Comparison of ENCODE assay signal across 16 cellular contexts in genomic region chr5:147055850-147056523, GRCh38.
DNase-seq lines count a peak whose midpoint lies in the region; FAIRE-seq and TF ChIP-seq lines count a peak whose summit lies in the region.
"Had no signal": no experiment of that assay in that cellular context is flagged by ENCODE, and none has a peak within 500 bp of the region (broad histone marks: within the 10 kb centered on the region; RNA-seq: fewer than 3 reads in every experiment).

No MANE protein-coding gene starts in this region.

- H3K27me3 ChIP-seq in astrocyte (ENCODE audit: insufficient read depth, low read length) (no peaks in the 10 kb centered on the region), smooth muscle cell (ENCODE audit: low read depth) (no peaks in the 10 kb centered on the region)
- H3K27me3 ChIP-seq: left lung, spleen had no signal

- no peaks in the 10 kb centered on the region for H3K9me3 Mint-ChIP-seq in astrocyte (ENCODE audit: unreplicated experiment)
- H3K9me3 Mint-ChIP-seq: central memory CD8-positive, alpha-beta T cell had no signal

- no peaks in the 10 kb centered on the region for H3F3A ChIP-seq in smooth muscle cell (ENCODE audit: low read depth)

- H3K36me3 Mint-ChIP-seq in astrocyte (ENCODE audit: low read depth, unreplicated experiment), result no peaks in the 10 kb centered on the region

- H3K4me3 ChIP-seq in astrocyte (ENCODE audit: insufficient read depth, low read depth, low read length) (no peak overlapping the region), smooth muscle cell (no peak overlapping the region)
- H3K4me3 ChIP-seq: left lung, spleen, tibial artery had no signal

- H3K27ac ChIP-seq in astrocyte (ENCODE audit: low read depth, low read length) (no peak overlapping the region), smooth muscle cell (ENCODE audit: low read depth) (no peak overlapping the region)
- H3K27ac ChIP-seq: left lung, RWPE1, spleen, tibial artery, VCaP had no signal

- H3K4me1 Mint-ChIP-seq in astrocyte (ENCODE audit: low read depth, unreplicated experiment), result peaks cover 15% of the 10 kb centered on the region
- H3K4me1 Mint-ChIP-seq: central memory CD8-positive, alpha-beta T cell had no signal

- H3K4me3 Mint-ChIP-seq in astrocyte (ENCODE audit: unreplicated experiment), result no peak overlapping the region
- H3K4me3 Mint-ChIP-seq: central memory CD8-positive, alpha-beta T cell had no signal

- H3K9me3 ChIP-seq in astrocyte (ENCODE audit: insufficient read depth, low read depth, low read length) (no peaks in the 10 kb centered on the region), smooth muscle cell (replicated peaks; ENCODE audit: low read depth) (no peaks in the 10 kb centered on the region)
- H3K9me3 ChIP-seq: left lung, spleen, tibial artery had no signal

- H3K4me2 ChIP-seq in astrocyte (ENCODE audit: low read length) (peak overlapping the region; percentile 46), smooth muscle cell (peak overlapping the region; percentile 47)

- peak; percentile 32 for DNase-seq in NCI-H2227 treated with DMSO at 0.1 percent for 48 hours (lab: John Stamatoyannopoulos, UW)
- peak; percentile 7 for DNase-seq in astrocyte (ENCODE audit: low read depth)
- DNase-seq in left kidney (ENCODE audit: low read depth, low spot score), result peak; percentile 24
- DNase-seq in smooth muscle cell (lab: John Stamatoyannopoulos, UW; ENCODE audit: unreplicated experiment), result no peak
- DNase-seq in RCC 7860 (ENCODE audit: low spot score), result no peak
- no peak for DNase-seq in NCI-H2107 treated with DMSO at 0.1 percent for 48 hours (lab: John Stamatoyannopoulos, UW; ENCODE audit: unreplicated experiment)
- no peak for DNase-seq in NCI-H1417 treated with DMSO at 0.1 percent for 48 hours (lab: John Stamatoyannopoulos, UW)
- DNase-seq: AML-193, left lung, spleen, tibial artery had no signal

- H3K9ac ChIP-seq in astrocyte (ENCODE audit: low read length) (no peak overlapping the region), smooth muscle cell (ENCODE audit: low read depth) (no peak overlapping the region)

- no peaks in the 10 kb centered on the region for H4K20me1 ChIP-seq in astrocyte (ENCODE audit: insufficient read depth, low read length)
- no peaks in the 10 kb centered on the region for H4K20me1 ChIP-seq in smooth muscle cell (ENCODE audit: low read depth)

- no peaks in the 10 kb centered on the region for H3K79me2 ChIP-seq in astrocyte (ENCODE audit: insufficient read depth, low read length)
- no peaks in the 10 kb centered on the region for H3K79me2 ChIP-seq in smooth muscle cell (ENCODE audit: low read depth)

- FAIRE-seq in astrocyte (lab: Jason Lieb, UNC) (no peak), RCC 7860 (lab: Jason Lieb, UNC) (no peak)
- FAIRE-seq: endometrium had no signal

- TF ChIP-seq CTCF in astrocyte (IDR thresholded peaks at IDR 0.05; ENCODE audit: insufficient read depth, low read depth, low read length), result no peak
- no peak for TF ChIP-seq CTCF in smooth muscle cell (IDR thresholded peaks at IDR 0.05; ENCODE audit: borderline replicate concordance, insufficient read depth, poor library complexity, severe bottlenecking)

- WGBS in smooth muscle cell (ENCODE audit: low lambda C conversion rate), result 54% methylated on average over 8 of the region's 8 CpGs

- no peaks in the 10 kb centered on the region for H3K36me3 ChIP-seq in astrocyte (ENCODE audit: insufficient read depth, low read length)
- H3K36me3 ChIP-seq in smooth muscle cell (ENCODE audit: low read depth), result no peaks in the 10 kb centered on the region
- H3K36me3 ChIP-seq: left lung, spleen, tibial artery had no signal

- no peak overlapping the region for H3K27ac Mint-ChIP-seq in astrocyte (ENCODE audit: unreplicated experiment)
- H3K27ac Mint-ChIP-seq: progenitor cell of endocrine pancreas had no signal

- H3K27me3 Mint-ChIP-seq in astrocyte (ENCODE audit: low read depth, unreplicated experiment), result peaks cover 2% of the 10 kb centered on the region

- H3K4me1 ChIP-seq in astrocyte (ENCODE audit: insufficient read depth, low read length) (no peaks in the 10 kb centered on the region), smooth muscle cell (ENCODE audit: low read depth) (no peaks in the 10 kb centered on the region)
- H3K4me1 ChIP-seq: left lung, spleen, tibial artery had no signal

- peak overlapping the region; percentile 26 for H2AFZ ChIP-seq in astrocyte (ENCODE audit: low read depth, low read length)
- no peak overlapping the region for H2AFZ ChIP-seq in smooth muscle cell (ENCODE audit: low read depth)

Comparison
In these comparisons a context has a peak if more than half of its experiments do, and no peak if none do; other contexts are left out.
1. DNase-seq: peak in NCI-H2227 treated with DMSO at 0.1 percent for 48 hours (single experiment), astrocyte (single experiment) and left kidney (single experiment); none in smooth muscle cell (single experiment), RCC 7860 (single experiment), NCI-H2107 treated with DMSO at 0.1 percent for 48 hours (single experiment) and NCI-H1417 treated with DMSO at 0.1 percent for 48 hours (single experiment).